8 cellular contexts compared by ENCODE assay signal in genomic region chr6:158803733-158804143, GRCh38. TPM values are rescaled to one million over a fixed set of nuclear protein-coding genes. Genes with fewer than 3 reads are reported as not detected.
DNase-seq lines count a peak whose midpoint lies in the region; ATAC-seq and TF ChIP-seq lines count a peak whose summit lies in the region.

No MANE protein-coding gene starts in this region.

- no peaks in the 10 kb centered on the region for H3K9me3 ChIP-seq in CD4-positive, alpha-beta memory T cell (ENCODE audit: control insufficient read depth in 1 of 2, low read length in 2 of 2)
- H3K9me3 ChIP-seq in esophagus squamous epithelium (no peaks in the 10 kb centered on the region), smooth muscle cell (replicated peaks; ENCODE audit: low read depth) (no peaks in the 10 kb centered on the region)

- no peak overlapping the region for H3K9ac ChIP-seq in smooth muscle cell (ENCODE audit: low read depth)

- H4K20me1 ChIP-seq in smooth muscle cell (ENCODE audit: low read depth), result peaks cover 92% of the 10 kb centered on the region

- peaks cover 98% of the 10 kb centered on the region for H3K4me1 ChIP-seq in CD4-positive, alpha-beta memory T cell (ENCODE audit: insufficient read depth, low read length)
- H3K4me1 ChIP-seq in esophagus squamous epithelium (peaks cover 14 to 97% (median 39%) of the 10 kb centered on the region in 3 donors), smooth muscle cell (ENCODE audit: low read depth) (peaks cover 20% of the 10 kb centered on the region)

- peak overlapping the region; percentile 17 for H2AFZ ChIP-seq in smooth muscle cell (ENCODE audit: low read depth)

- peak in 1 of 4 donors; percentile 18 for TF ChIP-seq POLR2A in esophagus squamous epithelium (IDR thresholded peaks at IDR 0.05)

- H3K27ac ChIP-seq in CD4-positive, alpha-beta memory T cell (ENCODE audit: low read depth, low read length), result peak overlapping the region; percentile 52
- H3K27ac ChIP-seq in esophagus squamous epithelium (peak overlapping the region in 3 of 4 donors; percentile 68 to 75 (median 68)), smooth muscle cell (ENCODE audit: low read depth) (peak overlapping the region; percentile 47)

- TF ChIP-seq CTCF in esophagus squamous epithelium (IDR thresholded peaks at IDR 0.05), result no peak
- TF ChIP-seq CTCF in smooth muscle cell (IDR thresholded peaks at IDR 0.05; ENCODE audit: borderline replicate concordance, insufficient read depth, poor library complexity, severe bottlenecking), result no peak

- peaks cover 6% of the 10 kb centered on the region for H3F3A ChIP-seq in smooth muscle cell (ENCODE audit: low read depth)

- H3K79me2 ChIP-seq in smooth muscle cell (ENCODE audit: low read depth), result peaks cover 86% of the 10 kb centered on the region

- DNase-seq in CD4-positive, alpha-beta memory T cell, result peak; percentile 68 to 78 (median 73)
- DNase-seq in SKM-1 treated with dmso at 0.1 percent for 144 hours (lab: John Stamatoyannopoulos, UW; ENCODE audit: unreplicated experiment) (peak; percentile 37), esophagus squamous epithelium (lab: John Stamatoyannopoulos, UW) (no peak), smooth muscle cell (lab: John Stamatoyannopoulos, UW; ENCODE audit: unreplicated experiment) (no peak), NCI-H524 treated with DMSO at 0.1 percent for 48 hours (lab: John Stamatoyannopoulos, UW) (no peak), AG08396 (ENCODE audit: low spot score) (no peak)

- peaks cover 0 to 2% (median 0%) of the 10 kb centered on the region in 8 donors for H3K9me3 Mint-ChIP-seq in CD4-positive, alpha-beta memory T cell

- H3K27me3 ChIP-seq in CD4-positive, alpha-beta memory T cell (ENCODE audit: insufficient read depth, low read length), result no peaks in the 10 kb centered on the region
- H3K27me3 ChIP-seq in esophagus squamous epithelium (no peaks in the 10 kb centered on the region), smooth muscle cell (ENCODE audit: low read depth) (no peaks in the 10 kb centered on the region)

- peaks cover 13% of the 10 kb centered on the region for H3K36me3 ChIP-seq in CD4-positive, alpha-beta memory T cell (ENCODE audit: insufficient read depth, low read length)
- H3K36me3 ChIP-seq in esophagus squamous epithelium (peaks cover 0 to 36% (median 0%) of the 10 kb centered on the region in 3 donors), smooth muscle cell (ENCODE audit: low read depth) (no peaks in the 10 kb centered on the region)

- intact Hi-C loops in CD4-positive, alpha-beta memory T cell (cut with micrococcal nuclease), result loop anchor here (1.0 kb wide), 1 partner anchor 14 kb away; no protein-coding TSS in a partner anchor
- intact Hi-C loops in esophagus squamous epithelium (cut with DNase I), result no loop called here

- peak; percentile 60 for ATAC-seq in GM18867 (IDR thresholded peaks at IDR 0.05; ENCODE audit: unreplicated experiment)
- ATAC-seq in HG03135 (IDR thresholded peaks at IDR 0.05; ENCODE audit: unreplicated experiment), result peak; percentile 67

- H3K4me2 ChIP-seq in smooth muscle cell, result peak overlapping the region; percentile 55

- H3K4me1 Mint-ChIP-seq in CD4-positive, alpha-beta memory T cell, result peaks cover 76 to 98% (median 86%) of the 10 kb centered on the region in 4 donors

- peak overlapping the region; percentile 71 to 90 (median 86) for H3K4me3 Mint-ChIP-seq in CD4-positive, alpha-beta memory T cell

- 50 to 53% methylated on average over 5 of the region's 5 CpGs for WGBS in esophagus squamous epithelium, 2 donors
- 52% methylated on average over 5 of the region's 5 CpGs for WGBS in smooth muscle cell (ENCODE audit: low lambda C conversion rate)

- H3K27me3 Mint-ChIP-seq in CD4-positive, alpha-beta memory T cell, result no peaks in the 10 kb centered on the region

- peak overlapping the region; percentile 15 to 49 for H3K4me3 ChIP-seq in CD4-positive, alpha-beta memory T cell (ENCODE audit: low read length in 2 of 2)
- H3K4me3 ChIP-seq in esophagus squamous epithelium, result peak overlapping the region in 1 of 4 donors; percentile 30
- H3K4me3 ChIP-seq in smooth muscle cell, result no peak overlapping the region

- peaks cover 34 to 50% of the 10 kb centered on the region in 2 donors for H3K36me3 Mint-ChIP-seq in CD4-positive, alpha-beta memory T cell

- CTCF ChIA-PET in CD4-positive, alpha-beta memory T cell (lab: Charles Lee; ENCODE audit: partially characterized antibody), result interaction anchor here (0.9 to 1.7 kb wide), 5 partner anchors 11 to 60 kb away, joined by 3 to 17 read pairs (median 5); no protein-coding TSS in a partner anchor

- POLR2A ChIA-PET in CD4-positive, alpha-beta memory T cell (lab: Charles Lee; ENCODE audit: partially characterized antibody), result interaction anchor here (0.6 to 10.6 kb wide), 18 partner anchors 9 to 1207 kb away, joined by 3 to 119 read pairs (median 4); partner anchors contain the start of genes DYNLT1, EZR and SYTL3

- peak overlapping the region; percentile 85 to 96 (median 92) for H3K27ac Mint-ChIP-seq in CD4-positive, alpha-beta memory T cell

RNA-seq across cellular contexts. Expression of gene EZR, which starts 15.4 kb away (rescaled TPM):
- total RNA-seq in CD4-positive, alpha-beta memory T cell, result 100 to 1,000 TPM; 264 to 277 TPM
- polyA plus RNA-seq in CD4-positive, alpha-beta memory T cell, result 100 to 1,000 TPM; 260 to 268 TPM
- 100 to 1,000 TPM; 208 to 339 (median 285) TPM for total RNA-seq in esophagus squamous epithelium
- total RNA-seq in smooth muscle cell, result 98.4 and 113 TPM in 2 replicates
- 55.0 and 190 TPM in 2 replicates for polyA plus RNA-seq in smooth muscle cell

Comparison
In these comparisons a context has a peak if more than half of its experiments do, and no peak if none do; other contexts are left out.
1. DNase-seq: peak in CD4-positive, alpha-beta memory T cell (5 of 5) and SKM-1 treated with dmso at 0.1 percent for 144 hours (single experiment); none in esophagus squamous epithelium (single experiment), smooth muscle cell (single experiment), NCI-H524 treated with DMSO at 0.1 percent for 48 hours (single experiment) and AG08396 (single experiment).
2. Peak in every context shown above with its lines, with median percentiles within 50 percentile points of each other: H3K27ac ChIP-seq.